Comparison of ENCODE assay signal across 20 cellular contexts in genomic region chr1:209326096-209326495, GRCh38.
"Had no signal": no experiment of that assay in that cellular context is flagged by ENCODE, and none has a peak within 500 bp of the region (broad histone marks: within the 10 kb centered on the region; RNA-seq: fewer than 3 reads in every experiment).

No MANE protein-coding gene starts in this region.

- H3K4me3 ChIP-seq: left lung, lung, ovary, right atrium auricular region, right lobe of liver, smooth muscle cell, stomach, thoracic aorta, tibial artery, upper lobe of right lung had no signal

- H3K9me3 ChIP-seq: left lung, ovary, right atrium auricular region, right lobe of liver, stomach, thoracic aorta, tibial artery, upper lobe of right lung had no signal

- H3K4me2 ChIP-seq: smooth muscle cell had no signal

- H3K36me3 ChIP-seq: left lung, ovary, right atrium auricular region, right lobe of liver, stomach, thoracic aorta, tibial artery, upper lobe of right lung had no signal

- DNase-seq: kidney; left colon; left lung; naive B cell; natural killer cell; nephron progenitor cell; ovary; right lobe of liver; stimulated activated CD4-positive, alpha-beta T cell treated with anti-CD3 and anti-CD28 coated beads, Interleukin-2, amount 100 ng/mL, for 24 hours; stimulated activated CD4-positive, alpha-beta T cell treated with anti-CD3 and anti-CD28 coated beads, Interleukin-4, amount 100 ng/mL, for 1 hour; stimulated activated naive B cell treated with anti-CD40 and anti-IgM and Interleukin-4, amounts not matched to agents 10 μg/mL and 1 μg/mL and 100 μg/mL, for 72 hours; stimulated activated naive CD8-positive, alpha-beta T cell treated with anti-CD3 and anti-CD28 coated beads, Interleukin-15, Interleukin-2, amounts not matched to agents 100 U/mL and 50 U/mL, for 24 hours; stomach; tibial artery; upper lobe of right lung had no signal

- H3K27ac ChIP-seq: left lung, ovary, right atrium auricular region, right lobe of liver, stomach, thoracic aorta, tibial artery, upper lobe of right lung had no signal

- ATAC-seq: left colon; left lung; natural killer cell; right lobe of liver; stimulated activated naive B cell treated with anti-CD40 and anti-IgM and Interleukin-4, amounts not matched to agents 10 μg/mL and 1 μg/mL and 100 μg/mL, for 72 hours; stimulated activated naive CD8-positive, alpha-beta T cell treated with anti-CD3 and anti-CD28 coated beads, Interleukin-15, Interleukin-2, amounts not matched to agents 100 U/mL and 50 U/mL, for 24 hours; upper lobe of right lung had no signal

- H3K27me3 ChIP-seq: left lung, ovary, right atrium auricular region, right lobe of liver, stomach, tibial artery, upper lobe of right lung had no signal

- FAIRE-seq: kidney, urothelium cell line had no signal

- H3K4me1 ChIP-seq: left lung, right atrium auricular region, right lobe of liver, stomach, tibial artery, upper lobe of right lung had no signal
